Comparison of ENCODE assay signal across 4 cellular contexts in genomic region chr4:126937342-126937741, GRCh38.
"Had no signal": no experiment of that assay in that cellular context is flagged by ENCODE, and none has a peak within 500 bp of the region (broad histone marks: within the 10 kb centered on the region; RNA-seq: fewer than 3 reads in every experiment).

No MANE protein-coding gene starts in this region.

- H3K4me3 ChIP-seq: GM23338, K562 had no signal

- H2AFZ ChIP-seq: GM23338 had no signal

- ATAC-seq: GM23338, HepG2, K562 had no signal

- H3K4me2 ChIP-seq: GM23338 had no signal

- DNase-seq: H9 had no signal
